Comparison of ENCODE assay signal across 1 cellular context in genomic region chr2:133886735-133887675, GRCh38.
TF ChIP-seq lines count a peak whose summit lies in the region.

No MANE protein-coding gene starts in this region.

TF ChIP-seq in HepG2, 621 proteins besides CTCF, POLR2A, EP300 and RAD21 (continued from another document and continues in another):
- TF ChIP-seq, protein P1, sequence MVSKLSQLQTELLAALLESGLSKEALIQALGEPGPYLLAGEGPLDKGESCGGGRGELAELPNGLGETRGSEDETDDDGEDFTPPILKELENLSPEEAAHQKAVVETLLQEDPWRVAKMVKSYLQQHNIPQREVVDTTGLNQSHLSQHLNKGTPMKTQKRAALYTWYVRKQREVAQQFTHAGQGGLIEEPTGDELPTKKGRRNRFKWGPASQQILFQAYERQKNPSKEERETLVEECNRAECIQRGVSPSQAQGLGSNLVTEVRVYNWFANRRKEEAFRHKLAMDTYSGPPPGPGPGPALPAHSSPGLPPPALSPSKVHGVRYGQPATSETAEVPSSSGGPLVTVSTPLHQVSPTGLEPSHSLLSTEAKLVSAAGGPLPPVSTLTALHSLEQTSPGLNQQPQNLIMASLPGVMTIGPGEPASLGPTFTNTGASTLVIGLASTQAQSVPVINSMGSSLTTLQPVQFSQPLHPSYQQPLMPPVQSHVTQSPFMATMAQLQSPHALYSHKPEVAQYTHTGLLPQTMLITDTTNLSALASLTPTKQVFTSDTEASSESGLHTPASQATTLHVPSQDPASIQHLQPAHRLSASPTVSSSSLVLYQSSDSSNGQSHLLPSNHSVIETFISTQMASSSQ (IDR thresholded peaks at IDR 0.05; ENCODE audit: low read depth), result no peak
- TF ChIP-seq, protein P1 (CRISPR knock-in tag; IDR thresholded peaks at IDR 0.05; ENCODE audit: borderline replicate concordance), result no peak
- no peak for TF ChIP-seq YY1 (IDR thresholded peaks at IDR 0.05; ENCODE audit: insufficient read depth, insufficient replicate concordance, low read depth, low read length)
- TF ChIP-seq IRF2 (CRISPR knock-in tag; IDR thresholded peaks at IDR 0.05), result 0 out of 2 replicates have a peak, but pooled peaks have one; percentile 33
- peak; percentile 79; the same call in 1 of the 2 replicates for TF ChIP-seq MIXL1 (CRISPR knock-in tag; IDR thresholded peaks at IDR 0.05)
- TF ChIP-seq XRCC5 (optimal IDR thresholded peaks at IDR 0.05; ENCODE audit: low read length), result peak; percentile 70
- no peak for TF ChIP-seq SNAPC5 (CRISPR knock-in tag; IDR thresholded peaks at IDR 0.05; ENCODE audit: borderline replicate concordance)
- TF ChIP-seq, protein P2, sequence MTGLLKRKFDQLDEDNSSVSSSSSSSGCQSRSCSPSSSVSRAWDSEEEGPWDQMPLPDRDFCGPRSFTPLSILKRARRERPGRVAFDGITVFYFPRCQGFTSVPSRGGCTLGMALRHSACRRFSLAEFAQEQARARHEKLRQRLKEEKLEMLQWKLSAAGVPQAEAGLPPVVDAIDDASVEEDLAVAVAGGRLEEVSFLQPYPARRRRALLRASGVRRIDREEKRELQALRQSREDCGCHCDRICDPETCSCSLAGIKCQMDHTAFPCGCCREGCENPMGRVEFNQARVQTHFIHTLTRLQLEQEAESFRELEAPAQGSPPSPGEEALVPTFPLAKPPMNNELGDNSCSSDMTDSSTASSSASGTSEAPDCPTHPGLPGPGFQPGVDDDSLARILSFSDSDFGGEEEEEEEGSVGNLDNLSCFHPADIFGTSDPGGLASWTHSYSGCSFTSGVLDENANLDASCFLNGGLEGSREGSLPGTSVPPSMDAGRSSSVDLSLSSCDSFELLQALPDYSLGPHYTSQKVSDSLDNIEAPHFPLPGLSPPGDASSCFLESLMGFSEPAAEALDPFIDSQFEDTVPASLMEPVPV (CRISPR knock-in tag; IDR thresholded peaks at IDR 0.05), result no peak
- TF ChIP-seq FUBP1 (CRISPR knock-in tag; IDR thresholded peaks at IDR 0.05; ENCODE audit: borderline replicate concordance), result no peak
- TF ChIP-seq ZMYM2 (CRISPR knock-in tag; IDR thresholded peaks at IDR 0.05), result no peak
- TF ChIP-seq POGZ (CRISPR knock-in tag; IDR thresholded peaks at IDR 0.05), result no peak
- TF ChIP-seq TOPORS (CRISPR knock-in tag; IDR thresholded peaks at IDR 0.05), result no peak
- no peak for TF ChIP-seq MED13 (CRISPR knock-in tag; IDR thresholded peaks at IDR 0.05)
- TF ChIP-seq ZNF367 (CRISPR knock-in tag; IDR thresholded peaks at IDR 0.05; ENCODE audit: borderline replicate concordance), result no peak
- TF ChIP-seq, protein P3, sequence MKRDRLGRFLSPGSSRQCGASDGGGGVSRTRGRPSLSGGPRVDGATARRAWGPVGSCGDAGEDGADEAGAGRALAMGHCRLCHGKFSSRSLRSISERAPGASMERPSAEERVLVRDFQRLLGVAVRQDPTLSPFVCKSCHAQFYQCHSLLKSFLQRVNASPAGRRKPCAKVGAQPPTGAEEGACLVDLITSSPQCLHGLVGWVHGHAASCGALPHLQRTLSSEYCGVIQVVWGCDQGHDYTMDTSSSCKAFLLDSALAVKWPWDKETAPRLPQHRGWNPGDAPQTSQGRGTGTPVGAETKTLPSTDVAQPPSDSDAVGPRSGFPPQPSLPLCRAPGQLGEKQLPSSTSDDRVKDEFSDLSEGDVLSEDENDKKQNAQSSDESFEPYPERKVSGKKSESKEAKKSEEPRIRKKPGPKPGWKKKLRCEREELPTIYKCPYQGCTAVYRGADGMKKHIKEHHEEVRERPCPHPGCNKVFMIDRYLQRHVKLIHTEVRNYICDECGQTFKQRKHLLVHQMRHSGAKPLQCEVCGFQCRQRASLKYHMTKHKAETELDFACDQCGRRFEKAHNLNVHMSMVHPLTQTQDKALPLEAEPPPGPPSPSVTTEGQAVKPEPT (CRISPR knock-in tag; IDR thresholded peaks at IDR 0.05; ENCODE audit: low read depth), result no peak
- no peak for TF ChIP-seq ZNF83 (CRISPR knock-in tag; IDR thresholded peaks at IDR 0.05; ENCODE audit: borderline replicate concordance)
- TF ChIP-seq NAIF1 (CRISPR knock-in tag; IDR thresholded peaks at IDR 0.05; ENCODE audit: borderline replicate concordance), result no peak
- no peak for TF ChIP-seq SALL1 (CRISPR knock-in tag; IDR thresholded peaks at IDR 0.05)
- TF ChIP-seq CEBPG (CRISPR knock-in tag; IDR thresholded peaks at IDR 0.05), result no peak
- no peak for TF ChIP-seq KAT8 (CRISPR knock-in tag; IDR thresholded peaks at IDR 0.05)
- no peak for TF ChIP-seq SNRNP70 (IDR thresholded peaks at IDR 0.05; ENCODE audit: low read depth, low read length)
- TF ChIP-seq MEIS2 (CRISPR knock-in tag; IDR thresholded peaks at IDR 0.05), result no peak
- TF ChIP-seq SRSF9 (IDR thresholded peaks at IDR 0.05; ENCODE audit: borderline replicate concordance, insufficient read depth, low read depth, low read length, poor library complexity, severe bottlenecking), result no peak
- no peak for TF ChIP-seq ELF3 (CRISPR knock-in tag; IDR thresholded peaks at IDR 0.05)
- TF ChIP-seq JDP2 (CRISPR knock-in tag; IDR thresholded peaks at IDR 0.05; ENCODE audit: borderline replicate concordance), result no peak
- no peak for TF ChIP-seq CEBPZ (IDR thresholded peaks at IDR 0.05; ENCODE audit: low read length)
- no peak for TF ChIP-seq ZNF713 (CRISPR knock-in tag; IDR thresholded peaks at IDR 0.05)
- no peak for TF ChIP-seq POLR2AphosphoS2 (IDR thresholded peaks at IDR 0.05; ENCODE audit: low read depth, low read length)
- no peak for TF ChIP-seq MXI1 (IDR thresholded peaks at IDR 0.05; ENCODE audit: borderline replicate concordance, low read depth, low read length)
- no peak for TF ChIP-seq SMAD1 (CRISPR knock-in tag; IDR thresholded peaks at IDR 0.05; ENCODE audit: borderline replicate concordance, low read depth)
- peak; percentile 65; the same call in 1 of the 2 replicates for TF ChIP-seq SMC3 (IDR thresholded peaks at IDR 0.05; ENCODE audit: low read length)
- TF ChIP-seq KDM5B (CRISPR knock-in tag; IDR thresholded peaks at IDR 0.05; ENCODE audit: borderline replicate concordance), result no peak
- TF ChIP-seq, protein P4, sequence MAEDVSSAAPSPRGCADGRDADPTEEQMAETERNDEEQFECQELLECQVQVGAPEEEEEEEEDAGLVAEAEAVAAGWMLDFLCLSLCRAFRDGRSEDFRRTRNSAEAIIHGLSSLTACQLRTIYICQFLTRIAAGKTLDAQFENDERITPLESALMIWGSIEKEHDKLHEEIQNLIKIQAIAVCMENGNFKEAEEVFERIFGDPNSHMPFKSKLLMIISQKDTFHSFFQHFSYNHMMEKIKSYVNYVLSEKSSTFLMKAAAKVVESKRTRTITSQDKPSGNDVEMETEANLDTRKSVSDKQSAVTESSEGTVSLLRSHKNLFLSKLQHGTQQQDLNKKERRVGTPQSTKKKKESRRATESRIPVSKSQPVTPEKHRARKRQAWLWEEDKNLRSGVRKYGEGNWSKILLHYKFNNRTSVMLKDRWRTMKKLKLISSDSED (CRISPR knock-in tag; IDR thresholded peaks at IDR 0.05), result no peak
- no peak for TF ChIP-seq HDAC1 (CRISPR knock-in tag; IDR thresholded peaks at IDR 0.05)
- no peak for TF ChIP-seq MAZ (IDR thresholded peaks at IDR 0.05; ENCODE audit: borderline replicate concordance, low read depth, low read length)
- no peak for TF ChIP-seq MAZ (CRISPR knock-in tag; IDR thresholded peaks at IDR 0.05; ENCODE audit: low read depth)
- TF ChIP-seq ZBTB38 (CRISPR knock-in tag; IDR thresholded peaks at IDR 0.05), result no peak
- 0 out of 2 replicates have a peak, but pooled peaks have one; percentile 31 for TF ChIP-seq ZNF34 (CRISPR knock-in tag; IDR thresholded peaks at IDR 0.05; ENCODE audit: borderline replicate concordance)
- no peak for TF ChIP-seq SYNCRIP (IDR thresholded peaks at IDR 0.05; ENCODE audit: insufficient read depth, low read depth, low read length)
- TF ChIP-seq TCF7L2 (IDR thresholded peaks at IDR 0.05; ENCODE audit: low read depth, low read length), result no peak
- no peak for TF ChIP-seq IRF9 (CRISPR knock-in tag; IDR thresholded peaks at IDR 0.05; ENCODE audit: borderline replicate concordance)
- 0 out of 2 replicates have a peak, but pooled peaks have one; percentile 45 for TF ChIP-seq ZNF556 (CRISPR knock-in tag; IDR thresholded peaks at IDR 0.05; ENCODE audit: borderline replicate concordance)
- TF ChIP-seq, protein P5, sequence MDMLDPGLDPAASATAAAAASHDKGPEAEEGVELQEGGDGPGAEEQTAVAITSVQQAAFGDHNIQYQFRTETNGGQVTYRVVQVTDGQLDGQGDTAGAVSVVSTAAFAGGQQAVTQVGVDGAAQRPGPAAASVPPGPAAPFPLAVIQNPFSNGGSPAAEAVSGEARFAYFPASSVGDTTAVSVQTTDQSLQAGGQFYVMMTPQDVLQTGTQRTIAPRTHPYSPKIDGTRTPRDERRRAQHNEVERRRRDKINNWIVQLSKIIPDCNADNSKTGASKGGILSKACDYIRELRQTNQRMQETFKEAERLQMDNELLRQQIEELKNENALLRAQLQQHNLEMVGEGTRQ (IDR thresholded peaks at IDR 0.05; ENCODE audit: low read depth, low read length), result no peak
- TF ChIP-seq, protein P5 (CRISPR knock-in tag; IDR thresholded peaks at IDR 0.05; ENCODE audit: borderline replicate concordance), result no peak
- TF ChIP-seq FOXC1 (CRISPR knock-in tag; IDR thresholded peaks at IDR 0.05; ENCODE audit: borderline replicate concordance), result no peak
- no peak for TF ChIP-seq SAFB2 (CRISPR knock-in tag; IDR thresholded peaks at IDR 0.05; ENCODE audit: borderline replicate concordance, low read depth)
- TF ChIP-seq CENPT (CRISPR knock-in tag; IDR thresholded peaks at IDR 0.05; ENCODE audit: low read depth), result no peak
